ENCODE assay signal across 13 cellular contexts in genomic region chr2:25885933-25886332, GRCh38. TPM values are rescaled to one million over a fixed set of nuclear protein-coding genes. Genes with fewer than 3 reads are reported as not detected.
DNase-seq lines count a peak whose midpoint lies in the region; ATAC-seq and TF ChIP-seq lines count a peak whose summit lies in the region.
"Had no signal": no experiment of that assay in that cellular context is flagged by ENCODE, and none has a peak within 500 bp of the region (broad histone marks: within the 10 kb centered on the region; RNA-seq: fewer than 3 reads in every experiment).

No MANE protein-coding gene starts in this region.

- no peak overlapping the region for H3K4me3 ChIP-seq in astrocyte of the cerebellum (ENCODE audit: low read depth, low read length)
- no peak overlapping the region for H3K4me3 ChIP-seq in lower lobe of right lung
- H3K4me3 ChIP-seq: ovary had no signal

- H3K36me3 ChIP-seq in lower lobe of right lung, result no peaks in the 10 kb centered on the region
- H3K36me3 ChIP-seq: ovary had no signal

- peaks cover 7% of the 10 kb centered on the region for H3K27me3 ChIP-seq in lower lobe of right lung (ENCODE audit: low read depth)
- H3K27me3 ChIP-seq: ovary had no signal

- TF ChIP-seq CTCF in astrocyte of the cerebellum (IDR thresholded peaks at IDR 0.05; ENCODE audit: low read depth, low read length, missing control alignments) (no peak), lower lobe of right lung (IDR thresholded peaks at IDR 0.05) (no peak)

- ATAC-seq in lower lobe of right lung, result no peak
- ATAC-seq in activated CD4-positive, CD25-positive, alpha-beta regulatory T cell treated with anti-CD3 and anti-CD28 coated beads, Interleukin-2, amount 50 U/mL, for 24 hours, result no peak
- ATAC-seq: stimulated activated memory B cell treated with anti-CD40 and anti-IgM and Interleukin-4, amounts not matched to agents 10 μg/mL and 1 μg/mL and 100 μg/mL, for 72 hours had no signal

- H3K27ac ChIP-seq in lower lobe of right lung, result no peak overlapping the region
- H3K27ac ChIP-seq: C4-2B, ovary had no signal

- intact Hi-C loops in lower lobe of right lung (cut with DNase I), result no loop called here

- DNase-seq in Caki2 (ENCODE audit: low read depth) (peak; percentile 72), LHCN-M2 (ENCODE audit: low read depth) (peak; percentile 85), astrocyte of the cerebellum (ENCODE audit: low read depth) (peak; percentile 36), kidney glomerular epithelial cell (lab: John Stamatoyannopoulos, UW) (peak; percentile 52), retina (no peak), lower lobe of right lung (no peak), HUDEP-2 (lab: John Stamatoyannopoulos, UW; ENCODE audit: unreplicated experiment in 76 of 76) (no peak)
- DNase-seq: activated naive CD8-positive, alpha-beta T cell treated with anti-CD3 and anti-CD28 coated beads, Interleukin-2, amount 10 ng/mL, durations not matched to agents 7 days and 5 days; NCI-H345; ovary had no signal

- in situ Hi-C loops in Caki2 (cut with HindIII; ENCODE audit: low pct_unique_long_range_greater_than_20kb, low sequenced_read_pairs) (no loop called here), astrocyte of the cerebellum (cut with HindIII; ENCODE audit: low sequenced_read_pairs) (no loop called here)

- H3K4me1 ChIP-seq in lower lobe of right lung, result no peaks in the 10 kb centered on the region

- no peaks in the 10 kb centered on the region for H3K9me3 ChIP-seq in lower lobe of right lung
- H3K9me3 ChIP-seq: ovary had no signal

RNA-seq across cellular contexts. Expression of gene ASXL2, which starts 7.6 kb away (rescaled TPM):
- total RNA-seq in Caki2 (2014; rRNA removed; shearing (Covaris generic); ENCODE audit: low replicate concordance), result 3.4 and 6.6 TPM in 2 replicates
- total RNA-seq in LHCN-M2 (2014; rRNA removed) (8.7 and 13.7 TPM in 2 replicates), lower lobe of right lung (39.3 TPM)
- polyA plus RNA-seq in LHCN-M2 (2012), result 3.9 TPM

Comparison
In these comparisons a context has a peak if more than half of its experiments do, and no peak if none do; other contexts are left out.
1. DNase-seq: peak in Caki2 (single experiment), LHCN-M2 (single experiment), astrocyte of the cerebellum (single experiment) and kidney glomerular epithelial cell (single experiment); none in retina (single experiment), lower lobe of right lung (single experiment) and HUDEP-2 (0 of 76).